ENCODE assay signal across 8 cellular contexts in genomic region chrX:103845165-103845653, GRCh38. TPM values are rescaled to one million over a fixed set of nuclear protein-coding genes. Genes with fewer than 3 reads are reported as not detected.
DNase-seq lines count a peak whose midpoint lies in the region; ATAC-seq and TF ChIP-seq lines count a peak whose summit lies in the region.

No MANE protein-coding gene starts in this region.

- H3K4me1 ChIP-seq in SJCRH30 (no peaks in the 10 kb centered on the region), adrenal gland (replicated peaks in 1 of 2) (no peaks in the 10 kb centered on the region)

- H3K4me3 ChIP-seq in HL-60 (replicated peaks; ENCODE audit: insufficient read depth, low read length) (no peak overlapping the region), SJCRH30 (no peak overlapping the region), adrenal gland (no peak overlapping the region), retinal pigment epithelial cell (ENCODE audit: low read length) (no peak overlapping the region)

- H3K9me3 ChIP-seq in SJCRH30 (replicated peaks) = no peaks in the 10 kb centered on the region
- no peaks in the 10 kb centered on the region for H3K9me3 ChIP-seq in adrenal gland (replicated peaks in 1 of 3)

- TF ChIP-seq POLR2A in adrenal gland (IDR thresholded peaks at IDR 0.05) = no peak

- H3K36me3 ChIP-seq in SJCRH30 = no peaks in the 10 kb centered on the region
- H3K36me3 ChIP-seq in adrenal gland (replicated peaks in 1 of 2) = no peaks in the 10 kb centered on the region

- peak; percentile 56 for DNase-seq in Daoy (ENCODE audit: low read depth)
- peak in 1 of 2 experiments; percentile 42 for DNase-seq in HL-60 (ENCODE audit: low read depth in 1 of 2, low spot score in 1 of 2)
- DNase-seq in SJCRH30 = peak; percentile 3 to 34
- DNase-seq in adrenal gland = peak; percentile 66 to 83 (median 72)
- peak; percentile 52 for DNase-seq in left cardiac atrium
- peak; percentile 55 for DNase-seq in retinal pigment epithelial cell (ENCODE audit: low read depth)
- no peak for DNase-seq in posterior vena cava (ENCODE audit: low spot score)

- intact Hi-C loops in adrenal gland (cut with DNase I) = no loop called here
- intact Hi-C loops in left cardiac atrium (cut with DNase I) = loop anchor here in 1 of 2 donors (5.0 kb wide), 1 partner anchor 292 kb away; no protein-coding TSS in a partner anchor
- intact Hi-C loops in posterior vena cava (cut with DNase I) = loop anchor here in 1 of 2 donors (10.0 kb wide), 1 partner anchor 290 kb away; no protein-coding TSS in a partner anchor

- 0 to 1% (median 0%) methylated on average over 4 of the region's 4 CpGs for WGBS in adrenal gland, 4 donors

- ATAC-seq in GM21423 (IDR thresholded peaks at IDR 0.05; ENCODE audit: unreplicated experiment) (peak; percentile 87), left cardiac atrium (peak; percentile 78 to 92)

- H3K27ac ChIP-seq in HL-60 (replicated peaks) (no peak overlapping the region), SJCRH30 (no peak overlapping the region), adrenal gland (no peak overlapping the region)

- H3K27me3 ChIP-seq in HL-60 (ENCODE audit: insufficient read depth, poor library complexity, severe bottlenecking) = peaks cover 2% of the 10 kb centered on the region
- H3K27me3 ChIP-seq in SJCRH30 = no peaks in the 10 kb centered on the region
- peaks cover 1% of the 10 kb centered on the region for H3K27me3 ChIP-seq in adrenal gland

- TF ChIP-seq CTCF in HL-60 (IDR thresholded peaks at IDR 0.05; ENCODE audit: insufficient read depth, low read length) (peak; percentile 30), adrenal gland (IDR thresholded peaks at IDR 0.05) (peak; percentile 54 to 68 (median 65)), retinal pigment epithelial cell (conservative IDR thresholded peaks at IDR 0.05; ENCODE audit: low read depth, low read length) (peak; percentile 71)

RNA-seq across cellular contexts. Expression of gene RAB9B, which starts 13.2 kb away (rescaled TPM):
- total RNA-seq in Daoy (2014; rRNA removed; shearing (Covaris generic)) = 0.92 and 0.97 TPM in 2 replicates
- total RNA-seq in SJCRH30 (2014; rRNA removed; shearing (Covaris generic)) = 0.69 and 0.99 TPM in 2 replicates
- total RNA-seq in adrenal gland = 1 to 10 TPM in 7 of 8 donors, under 1 TPM in 1; 0.09 to 3.1 (median 1.9) TPM
- polyA plus RNA-seq in adrenal gland = 1 to 10 TPM in 2 of 3 donors, under 1 TPM in 1; 0.64 to 4.4 (median 1.1) TPM
- total RNA-seq in left cardiac atrium = 10 to 100 TPM; 14.6 to 21.4 TPM
- total RNA-seq in posterior vena cava = 10 to 100 TPM; 11.8 to 24.7 TPM
